8 cellular contexts compared by ENCODE assay signal in the genomic region with DNA sequence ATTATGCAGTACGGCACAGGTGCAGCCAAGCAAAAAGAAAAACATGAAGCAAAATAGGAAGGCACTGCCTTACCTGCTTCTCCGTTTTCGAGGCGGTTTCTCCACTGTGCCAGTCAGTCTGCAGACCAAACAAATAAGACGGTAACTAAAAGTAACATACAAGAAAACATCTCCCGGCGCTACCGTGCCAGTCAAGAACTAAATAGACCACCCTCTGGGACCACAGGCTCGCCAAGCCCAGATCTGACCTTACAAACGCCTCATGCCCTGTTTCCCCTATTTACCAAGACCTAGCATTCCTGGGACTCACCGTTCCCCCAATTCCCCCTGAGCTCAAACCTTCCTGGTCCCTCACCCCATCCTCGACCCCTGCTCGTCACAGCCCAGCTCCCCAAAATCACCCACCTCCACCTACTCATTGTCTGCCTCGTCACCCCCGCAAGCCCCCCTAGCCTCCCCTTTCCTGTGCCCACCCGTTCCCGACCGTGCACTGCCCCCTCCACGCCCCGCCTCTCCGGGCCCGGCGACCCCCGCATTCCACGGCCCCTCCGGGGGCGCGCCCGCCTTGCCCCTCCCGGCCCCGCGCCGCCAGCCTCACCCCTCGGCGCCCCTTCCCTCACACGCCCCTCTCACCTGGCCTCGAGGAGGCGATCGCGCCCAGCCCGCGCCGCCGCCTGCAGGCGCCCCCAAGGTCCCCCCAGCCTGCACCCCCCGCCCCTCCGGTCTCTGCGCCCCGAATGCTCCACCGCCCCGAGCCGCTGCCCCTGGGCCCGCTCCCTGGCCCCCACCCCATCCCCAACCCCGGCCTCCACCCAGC.
A peak's percentile ranks its signal among the peaks of the same experiment; 100 is the strongest.
DNase-seq lines count a peak whose midpoint lies in the region; ATAC-seq and TF ChIP-seq lines count a peak whose summit lies in the region.

No MANE protein-coding gene starts in this region.

- H3K36me3 ChIP-seq in HAP-1 (replicated peaks), result peaks cover 19% of the 10 kb centered on the region; the same call in 1 of the 2 replicates
- peaks cover 15% of the 10 kb centered on the region for H3K36me3 ChIP-seq in RWPE2 (ENCODE audit: low read depth)
- peaks cover 0 to 3% of the 10 kb centered on the region in 2 donors for H3K36me3 ChIP-seq in muscle layer of duodenum (ENCODE audit: control insufficient read depth in 1 of 2, insufficient read depth in 2 of 2, low read length in 2 of 2)

- TF ChIP-seq CTCF in RWPE2 (IDR thresholded peaks at IDR 0.05; ENCODE audit: poor library complexity, severe bottlenecking) (no peak), choroid plexus epithelial cell (conservative IDR thresholded peaks at IDR 0.05; ENCODE audit: low read depth, low read length) (no peak)

- no peak; the same call in 2 of the 3 replicates for ATAC-seq in RWPE2 (ENCODE audit: low read depth)

- H3K27me3 ChIP-seq in HAP-1 (ENCODE audit: low read depth), result no peaks in the 10 kb centered on the region
- H3K27me3 ChIP-seq in RWPE2 (ENCODE audit: insufficient read depth, poor library complexity, severe bottlenecking), result no peaks in the 10 kb centered on the region
- no peaks in the 10 kb centered on the region for H3K27me3 ChIP-seq in muscle layer of duodenum (ENCODE audit: low read depth, low read length)

- H3K4me1 ChIP-seq in HAP-1 (peaks cover 11% of the 10 kb centered on the region), RWPE2 (ENCODE audit: insufficient read depth, poor library complexity, severe bottlenecking) (no peaks in the 10 kb centered on the region), muscle layer of duodenum (ENCODE audit: control insufficient read depth in 1 of 2, insufficient read depth in 2 of 2, low read length in 2 of 2) (peaks cover 0 to 7% of the 10 kb centered on the region in 2 donors)

- DNase-seq in ELF-1 (ENCODE audit: low read depth, low spot score), result peak; percentile 15
- peak in 1 of 2 experiments; percentile 33 for DNase-seq in HAP-1 (ENCODE audit: low spot score in 2 of 2)
- DNase-seq in RWPE2 (ENCODE audit: low spot score), result no peak
- DNase-seq in choroid plexus epithelial cell (ENCODE audit: low read depth), result no peak
- no peak for DNase-seq in central memory CD4-positive, alpha-beta T cell
- no peak for DNase-seq in HK-2 (ENCODE audit: unreplicated experiment)
- no peak for DNase-seq in DMS53 (lab: John Stamatoyannopoulos, UW)

- peak overlapping the region; percentile 22 for H3K27ac ChIP-seq in RWPE2 (ENCODE audit: poor library complexity, severe bottlenecking)
- no peak overlapping the region for H3K27ac ChIP-seq in muscle layer of duodenum (ENCODE audit: low read length)

- in situ Hi-C loops in HAP-1 (cut with MboI; ENCODE audit: low sequenced_read_pairs), result loop anchor here (5.0 kb wide), 1 partner anchor 370 kb away; the partner anchor contains the start of gene NR6A1

- H3K4me3 ChIP-seq in HAP-1 (peak overlapping the region; percentile 46), RWPE2 (ENCODE audit: severe bottlenecking) (peak overlapping the region; percentile 27), choroid plexus epithelial cell (ENCODE audit: low read depth, low read length) (peak overlapping the region; percentile 67), muscle layer of duodenum (ENCODE audit: low read depth in 1 of 2, low read length in 2 of 2) (peak overlapping the region; percentile 60 to 74)

- no peaks in the 10 kb centered on the region for H3K9me3 ChIP-seq in HAP-1
- H3K9me3 ChIP-seq in RWPE2 (ENCODE audit: severe bottlenecking), result no peaks in the 10 kb centered on the region
- H3K9me3 ChIP-seq in muscle layer of duodenum (ENCODE audit: control insufficient read depth in 1 of 2, low read length in 2 of 2), result no peaks in the 10 kb centered on the region
